ENCODE assay signal across 32 cellular contexts in the genomic region with DNA sequence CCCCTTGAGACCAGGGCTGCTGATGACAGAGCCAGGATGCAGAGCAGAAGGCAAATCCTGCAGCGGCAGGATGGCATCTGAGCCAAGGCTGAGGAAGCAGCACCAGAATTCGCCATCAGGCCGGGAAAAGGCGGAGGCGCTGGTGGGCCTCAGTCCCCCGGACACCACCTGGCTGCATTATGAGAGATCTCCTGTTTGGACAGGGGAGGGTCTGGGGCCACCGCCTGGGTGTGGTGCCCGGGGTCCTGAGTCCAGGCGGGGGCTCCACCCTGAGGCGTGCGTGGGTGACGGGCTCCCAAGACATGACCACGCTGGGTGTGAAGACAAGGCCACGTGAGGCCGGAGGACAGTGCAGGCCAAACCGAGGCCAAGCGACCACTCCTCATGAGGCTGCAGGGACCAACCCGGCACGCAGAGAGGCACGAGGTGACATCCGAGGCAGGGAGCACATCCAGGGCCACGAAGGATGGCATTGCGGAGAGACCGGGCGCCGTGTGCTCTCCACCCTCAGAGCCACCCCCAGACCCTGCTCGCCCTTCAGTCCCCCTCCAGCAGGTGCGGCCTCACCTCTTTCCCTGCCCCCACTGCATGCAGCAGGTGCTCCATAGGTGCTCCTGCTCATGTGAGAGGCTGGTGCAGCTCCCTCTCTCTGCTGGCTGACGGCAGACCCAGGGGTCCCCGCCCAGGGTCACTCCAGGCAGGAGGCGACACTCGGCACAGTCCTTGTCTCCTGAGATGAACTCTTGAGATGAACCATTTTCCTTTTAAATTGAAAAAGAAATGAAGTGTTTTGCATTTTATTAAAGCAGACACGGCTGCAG. TPM values are rescaled to one million over a fixed set of nuclear protein-coding genes. Genes with fewer than 3 reads are reported as not detected.
"Had no signal": no experiment of that assay in that cellular context is flagged by ENCODE, and none has a peak within 500 bp of the region (broad histone marks: within the 10 kb centered on the region; RNA-seq: fewer than 3 reads in every experiment).

No MANE protein-coding gene starts in this region.

- H3K9me3 ChIP-seq: pancreas, testis, vagina had no signal

- H3K9me3 Mint-ChIP-seq: activated CD4-positive, alpha-beta T cell treated with anti-CD3 and anti-CD28 coated beads, Interleukin-2, amount 10 ng/mL, durations not matched to agents 7 days and 5 days; activated CD8-positive, alpha-beta T cell treated with anti-CD3 and anti-CD28 coated beads for 36 hours; activated naive CD4-positive, alpha-beta T cell treated with anti-CD3 and anti-CD28 coated beads, Interleukin-2, amount 50 U/mL, for 72 hours; T-helper 2 cell treated with Interferon-gamma antibody and Interleukin-4, amounts not matched to agents 5 μg/mL and 100 μg/mL, for 36 hours had no signal

- FAIRE-seq: colon, islet of Langerhans, pancreas had no signal

- H3K4me1 ChIP-seq: ascending aorta, pancreas, sigmoid colon, testis, vagina had no signal

- H3K27me3 ChIP-seq: ascending aorta, pancreas, testis, vagina had no signal

- H3K4me3 Mint-ChIP-seq: activated CD4-positive, alpha-beta T cell treated with anti-CD3 and anti-CD28 coated beads, Interleukin-2, amount 10 ng/mL, durations not matched to agents 7 days and 5 days; activated CD8-positive, alpha-beta memory T cell treated with anti-CD3 and anti-CD28 coated beads, Interleukin-2, amount 10 ng/mL, durations not matched to agents 7 days and 5 days; activated CD8-positive, alpha-beta T cell treated with anti-CD3 and anti-CD28 coated beads for 36 hours; mesothelial cell of epicardium; naive thymus-derived CD8-positive, alpha-beta T cell; T-helper 2 cell treated with Interferon-gamma antibody and Interleukin-4, amounts not matched to agents 5 μg/mL and 100 μg/mL, for 36 hours had no signal

- H3K27ac Mint-ChIP-seq: activated CD4-positive, alpha-beta T cell treated with anti-CD3 and anti-CD28 coated beads, Interleukin-2, amount 10 ng/mL, durations not matched to agents 7 days and 5 days; activated CD8-positive, alpha-beta memory T cell treated with anti-CD3 and anti-CD28 coated beads, Interleukin-2, amount 10 ng/mL, durations not matched to agents 7 days and 5 days; activated CD8-positive, alpha-beta T cell treated with anti-CD3 and anti-CD28 coated beads for 36 hours; activated naive CD4-positive, alpha-beta T cell treated with anti-CD3 and anti-CD28 coated beads, Interleukin-2, amount 50 U/mL, for 72 hours; mesothelial cell of epicardium; naive thymus-derived CD8-positive, alpha-beta T cell; T-helper 2 cell treated with Interferon-gamma antibody and Interleukin-4, amounts not matched to agents 5 μg/mL and 100 μg/mL, for 36 hours had no signal

- H3K4me2 ChIP-seq: smooth muscle cell had no signal

- H3K36me3 ChIP-seq: ascending aorta, pancreas, sigmoid colon, vagina had no signal

- ATAC-seq: activated CD8-positive, alpha-beta memory T cell treated with anti-CD3 and anti-CD28 coated beads, Interleukin-2, amount 10 ng/mL, durations not matched to agents 7 days and 5 days; activated CD8-positive, alpha-beta T cell treated with anti-CD3 and anti-CD28 coated beads for 36 hours; activated naive CD4-positive, alpha-beta T cell treated with anti-CD3 and anti-CD28 coated beads, Interleukin-2, amount 50 U/mL, for 72 hours; esophagus mucosa; left ventricle myocardium superior; naive thymus-derived CD8-positive, alpha-beta T cell; pancreas had no signal

- H3K4me1 Mint-ChIP-seq: activated CD4-positive, alpha-beta T cell treated with anti-CD3 and anti-CD28 coated beads, Interleukin-2, amount 10 ng/mL, durations not matched to agents 7 days and 5 days; activated CD8-positive, alpha-beta memory T cell treated with anti-CD3 and anti-CD28 coated beads, Interleukin-2, amount 10 ng/mL, durations not matched to agents 7 days and 5 days; naive thymus-derived CD8-positive, alpha-beta T cell had no signal

- H3K27me3 Mint-ChIP-seq: activated CD4-positive, alpha-beta T cell treated with anti-CD3 and anti-CD28 coated beads, Interleukin-2, amount 10 ng/mL, durations not matched to agents 7 days and 5 days had no signal

- H3K36me3 Mint-ChIP-seq: activated CD8-positive, alpha-beta memory T cell treated with anti-CD3 and anti-CD28 coated beads, Interleukin-2, amount 10 ng/mL, durations not matched to agents 7 days and 5 days; activated naive CD4-positive, alpha-beta T cell treated with anti-CD3 and anti-CD28 coated beads, Interleukin-2, amount 50 U/mL, for 72 hours; mesothelial cell of epicardium; naive thymus-derived CD8-positive, alpha-beta T cell had no signal

- H3K27ac ChIP-seq: ascending aorta, pancreas, sigmoid colon, testis, vagina, VCaP had no signal

- H3K4me3 ChIP-seq: ascending aorta, pancreas, sigmoid colon, smooth muscle cell, testis, vagina had no signal

- DNase-seq: activated CD4-positive, alpha-beta T cell treated with anti-CD3 and anti-CD28 coated beads, Interleukin-2, amount 10 ng/mL, durations not matched to agents 7 days and 5 days; activated CD4-positive, CD25-positive, alpha-beta regulatory T cell treated with anti-CD3 and anti-CD28 coated beads, Interleukin-2, amount 50 U/mL, for 72 hours; activated CD8-positive, alpha-beta memory T cell treated with anti-CD3 and anti-CD28 coated beads, Interleukin-2, amount 10 ng/mL, durations not matched to agents 7 days and 5 days; activated CD8-positive, alpha-beta T cell treated with anti-CD3 and anti-CD28 coated beads for 36 hours; activated gamma-delta T cell; activated T-cell treated with anti-CD3 and anti-CD28 coated beads for 4 hours; central memory CD4-positive, alpha-beta T cell; effector memory CD4-positive, alpha-beta T cell; foreskin melanocyte; left ventricle myocardium superior; mammary epithelial cell; naive thymus-derived CD8-positive, alpha-beta T cell; sigmoid colon; stimulated activated CD4-positive, alpha-beta T cell treated with anti-CD3 and anti-CD28 coated beads, Interleukin-15, amount 100 ng/mL, for 24 hours; stimulated activated CD4-positive, alpha-beta T cell treated with anti-CD3 and anti-CD28 coated beads, Interleukin-2, amount 100 ng/mL, for 48 hours; stimulated activated CD8-positive, alpha-beta memory T cell treated with anti-CD3 and anti-CD28 coated beads, Interleukin-4, amount 100 ng/mL, for 48 hours; stimulated activated naive CD4-positive, alpha-beta T cell; testis; trophoblast cell had no signal

RNA-seq across cellular contexts. Expression of gene CHRNA4, which starts 33.7 kb away (rescaled TPM):
- total RNA-seq: activated CD4-positive, alpha-beta T cell treated with anti-CD3 and anti-CD28 coated beads, Interleukin-2, amount 10 ng/mL, durations not matched to agents 7 days and 5 days; activated CD8-positive, alpha-beta memory T cell treated with anti-CD3 and anti-CD28 coated beads, Interleukin-2, amount 10 ng/mL, durations not matched to agents 7 days and 5 days; activated CD8-positive, alpha-beta T cell treated with anti-CD3 and anti-CD28 coated beads for 36 hours; activated naive CD4-positive, alpha-beta T cell treated with anti-CD3 and anti-CD28 coated beads, Interleukin-2, amount 50 U/mL, for 72 hours; ascending aorta; esophagus mucosa; mammary epithelial cell; naive thymus-derived CD8-positive, alpha-beta T cell; pulmonary artery endothelial cell; smooth muscle cell had no signal
- polyA plus RNA-seq: adipose tissue; mammary epithelial cell; naive thymus-derived CD8-positive, alpha-beta T cell had no signal
